30 cellular contexts compared by ENCODE assay signal in genomic region chr11:122862091-122862490, GRCh38. TPM values are rescaled to one million over a fixed set of nuclear protein-coding genes. Genes with fewer than 3 reads are reported as not detected.
"Had no signal": no experiment of that assay in that cellular context is flagged by ENCODE, and none has a peak within 500 bp of the region (broad histone marks: within the 10 kb centered on the region; RNA-seq: fewer than 3 reads in every experiment).

No MANE protein-coding gene starts in this region.

- ATAC-seq: activated CD4-positive, CD25-positive, alpha-beta regulatory T cell treated with anti-CD3 and anti-CD28 coated beads, Interleukin-2, amount 50 U/mL, for 24 hours; activated naive CD8-positive, alpha-beta T cell treated with anti-CD3 and anti-CD28 coated beads, Interleukin-2, amount 50 U/mL, for 24 hours; gastroesophageal sphincter; left ventricle myocardium superior; pancreas; stimulated activated effector memory CD8-positive, alpha-beta T cell treated with anti-CD3 and anti-CD28 coated beads, Interleukin-12 subunit alpha, Interleukin-12 subunit beta, amount 100 ng/mL, for 72 hours; stimulated activated naive CD8-positive, alpha-beta T cell treated with anti-CD3 and anti-CD28 coated beads, Interleukin-15, amount 100 ng/mL, for 72 hours; upper lobe of right lung had no signal

- H3K79me2 ChIP-seq: hepatocyte had no signal

- DNase-seq: activated CD4-positive, alpha-beta T cell treated with anti-CD3 and anti-CD28 coated beads for 48 hours; activated CD4-positive, alpha-beta T cell treated with anti-CD3 and anti-CD28 coated beads, Interleukin-2, amount 50 U/mL, for 48 hours; activated CD8-positive, alpha-beta memory T cell treated with anti-CD3 and anti-CD28 coated beads for 24 hours; activated gamma-delta T cell; activated naive CD4-positive, alpha-beta T cell treated with anti-CD3 and anti-CD28 coated beads, Interleukin-2, amount 10 ng/mL, durations not matched to agents 7 days and 5 days; activated naive CD8-positive, alpha-beta T cell treated with anti-CD3 and anti-CD28 coated beads, Interleukin-2, amount 50 U/mL, for 24 hours; amygdala; central memory CD4-positive, alpha-beta T cell; effector memory CD4-positive, alpha-beta T cell; erythroblast; islet precursor cell; left ventricle myocardium superior; naive B cell; nucleus accumbens; pancreas; sigmoid colon; small intestine; stimulated activated CD4-positive, alpha-beta T cell treated with anti-CD3 and anti-CD28 coated beads, Interleukin-4, amount 100 ng/mL, for 24 hours; stimulated activated naive CD8-positive, alpha-beta T cell treated with anti-CD3 and anti-CD28 coated beads, Interleukin-15, amount 100 ng/mL, for 72 hours; upper lobe of right lung; WERI-Rb-1 had no signal

- H3K4me2 ChIP-seq: hepatocyte had no signal

- H3K27ac Mint-ChIP-seq: activated naive CD4-positive, alpha-beta T cell treated with anti-CD3 and anti-CD28 coated beads, Interleukin-2, amount 10 ng/mL, durations not matched to agents 7 days and 5 days; activated naive CD8-positive, alpha-beta T cell treated with anti-CD3 and anti-CD28 coated beads, Interleukin-2, amount 50 U/mL, for 24 hours; mesothelial cell of epicardium; naive B cell; stimulated activated effector memory CD8-positive, alpha-beta T cell treated with anti-CD3 and anti-CD28 coated beads, Interleukin-12 subunit alpha, Interleukin-12 subunit beta, amount 100 ng/mL, for 72 hours; stimulated activated naive CD8-positive, alpha-beta T cell treated with anti-CD3 and anti-CD28 coated beads, Interleukin-15, amount 100 ng/mL, for 72 hours had no signal

- H3K27me3 Mint-ChIP-seq: activated naive CD8-positive, alpha-beta T cell treated with anti-CD3 and anti-CD28 coated beads, Interleukin-2, amount 50 U/mL, for 24 hours; stimulated activated naive CD8-positive, alpha-beta T cell treated with anti-CD3 and anti-CD28 coated beads, Interleukin-15, amount 100 ng/mL, for 72 hours had no signal

- H3K4me1 ChIP-seq: gastroesophageal sphincter, pancreas, prostate gland, sigmoid colon, upper lobe of right lung had no signal

- H3K36me3 ChIP-seq: gastroesophageal sphincter, pancreas, prostate gland, sigmoid colon, upper lobe of right lung, WERI-Rb-1 had no signal

- H3K4me3 ChIP-seq: coronary artery, gastroesophageal sphincter, hepatocyte, pancreas, prostate gland, sigmoid colon, upper lobe of right lung had no signal

- H3K9me3 Mint-ChIP-seq: activated naive CD4-positive, alpha-beta T cell treated with anti-CD3 and anti-CD28 coated beads, Interleukin-2, amount 10 ng/mL, durations not matched to agents 7 days and 5 days; activated naive CD8-positive, alpha-beta T cell treated with anti-CD3 and anti-CD28 coated beads, Interleukin-2, amount 50 U/mL, for 24 hours; mesothelial cell of epicardium; neural crest cell; stimulated activated effector memory CD8-positive, alpha-beta T cell treated with anti-CD3 and anti-CD28 coated beads, Interleukin-12 subunit alpha, Interleukin-12 subunit beta, amount 100 ng/mL, for 72 hours; stimulated activated naive CD8-positive, alpha-beta T cell treated with anti-CD3 and anti-CD28 coated beads, Interleukin-15, amount 100 ng/mL, for 72 hours had no signal

- H3K9me3 ChIP-seq: gastroesophageal sphincter, pancreas, prostate gland, sigmoid colon, upper lobe of right lung had no signal

- H3K36me3 Mint-ChIP-seq: activated naive CD4-positive, alpha-beta T cell treated with anti-CD3 and anti-CD28 coated beads, Interleukin-2, amount 10 ng/mL, durations not matched to agents 7 days and 5 days; mesothelial cell of epicardium; naive B cell had no signal

- H3K27ac ChIP-seq: coronary artery, gastroesophageal sphincter, hepatocyte, pancreas, prostate gland, sigmoid colon, upper lobe of right lung, WERI-Rb-1 had no signal

- H3K27me3 ChIP-seq: pancreas, sigmoid colon had no signal

- H3K4me1 Mint-ChIP-seq: activated naive CD4-positive, alpha-beta T cell treated with anti-CD3 and anti-CD28 coated beads, Interleukin-2, amount 10 ng/mL, durations not matched to agents 7 days and 5 days; mesothelial cell of epicardium; neural crest cell had no signal

- H3K4me3 Mint-ChIP-seq: activated naive CD4-positive, alpha-beta T cell treated with anti-CD3 and anti-CD28 coated beads, Interleukin-2, amount 10 ng/mL, durations not matched to agents 7 days and 5 days; activated naive CD8-positive, alpha-beta T cell treated with anti-CD3 and anti-CD28 coated beads, Interleukin-2, amount 50 U/mL, for 24 hours; mesothelial cell of epicardium; naive B cell; neural crest cell; stimulated activated effector memory CD8-positive, alpha-beta T cell treated with anti-CD3 and anti-CD28 coated beads, Interleukin-12 subunit alpha, Interleukin-12 subunit beta, amount 100 ng/mL, for 72 hours; stimulated activated naive CD8-positive, alpha-beta T cell treated with anti-CD3 and anti-CD28 coated beads, Interleukin-15, amount 100 ng/mL, for 72 hours had no signal

- FAIRE-seq: pancreas, small intestine had no signal

RNA-seq across cellular contexts. Expression of gene CRTAM, which starts 23.8 kb away (rescaled TPM):
- total RNA-seq: gastroesophageal sphincter, hepatocyte, left ventricle myocardium superior, lung microvascular endothelial cell, mesothelial cell of epicardium, neural crest cell had no signal
- polyA plus RNA-seq: hepatocyte, pancreas had no signal
